In the genomic region with DNA sequence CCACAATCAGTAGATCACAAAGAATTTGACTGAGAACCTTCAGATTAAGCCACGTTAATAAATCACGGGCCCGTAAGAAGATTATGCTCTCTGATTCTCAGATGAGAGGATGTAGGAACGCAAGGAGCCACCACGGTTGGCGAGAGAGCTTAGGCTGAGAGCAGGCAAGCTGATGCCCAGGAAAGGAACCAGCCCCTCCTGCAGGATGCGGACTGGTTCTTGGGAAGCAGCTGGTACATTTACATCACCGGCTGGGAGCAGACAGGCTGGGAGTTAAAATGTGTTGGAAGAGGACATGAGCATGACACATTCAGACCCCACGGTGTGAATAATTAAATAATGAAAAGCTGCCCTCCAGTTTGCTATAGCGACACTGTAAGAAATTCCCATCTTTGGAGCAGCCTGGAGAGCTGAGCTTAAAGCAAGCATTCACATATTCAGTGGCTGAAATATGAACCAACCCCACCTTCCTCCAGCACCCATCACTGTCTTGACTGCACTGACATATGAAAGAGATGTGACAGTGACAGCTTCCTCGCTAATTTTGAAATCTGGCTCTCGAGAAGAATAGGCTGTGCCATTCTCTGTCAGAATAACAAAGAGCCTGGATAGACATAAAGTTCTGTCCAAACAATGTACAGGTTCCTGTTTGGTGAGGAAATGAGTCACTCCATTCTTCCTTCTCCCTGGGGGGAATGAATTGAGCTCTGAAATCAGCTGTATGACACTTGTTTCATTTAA, we compare ENCODE assay signal across 7 cellular contexts. TPM values are rescaled to one million over a fixed set of nuclear protein-coding genes. Genes with fewer than 3 reads are reported as not detected.
DNase-seq lines count a peak whose midpoint lies in the region; ATAC-seq and TF ChIP-seq lines count a peak whose summit lies in the region.

No MANE protein-coding gene starts in this region.

- peaks cover 8% of the 10 kb centered on the region for H3K4me1 Mint-ChIP-seq in nephron progenitor cell

- H3K9me3 Mint-ChIP-seq in nephron progenitor cell: no peaks in the 10 kb centered on the region

- no peaks in the 10 kb centered on the region for H3K9me3 ChIP-seq in RWPE2 (ENCODE audit: severe bottlenecking)

- no peaks in the 10 kb centered on the region for H3K27me3 Mint-ChIP-seq in nephron progenitor cell (ENCODE audit: low read depth, poor library complexity)

- ATAC-seq in RWPE2 (ENCODE audit: low read depth): peak; percentile 88

- no peak overlapping the region for H3K4me3 ChIP-seq in RWPE2 (ENCODE audit: severe bottlenecking)

- no peaks in the 10 kb centered on the region for H3K27me3 ChIP-seq in RWPE2 (ENCODE audit: insufficient read depth, poor library complexity, severe bottlenecking)

- H3K4me1 ChIP-seq in RWPE2 (ENCODE audit: insufficient read depth, poor library complexity, severe bottlenecking): peaks cover 36% of the 10 kb centered on the region

- peak overlapping the region; percentile 58 for H3K27ac ChIP-seq in RWPE2 (ENCODE audit: poor library complexity, severe bottlenecking)

- peak; percentile 19 for DNase-seq in HT-29 (ENCODE audit: low spot score)
- no peak for DNase-seq in RWPE2 (ENCODE audit: low spot score)
- DNase-seq in fibroblast of peridontal ligament (ENCODE audit: extremely low read depth): peak; percentile 25
- DNase-seq in renal cortical epithelial cell (ENCODE audit: low read depth): peak; percentile 68
- DNase-seq in NCI-H2171 treated with DMSO at 0.1 percent for 48 hours (lab: John Stamatoyannopoulos, UW): no peak
- DNase-seq in nephron progenitor cell: no peak
- DNase-seq in activated CD4-positive, CD25-positive, alpha-beta regulatory T cell treated with anti-CD3 and anti-CD28 coated beads, Interleukin-2, amount 50 U/mL, for 72 hours: no peak

- no peaks in the 10 kb centered on the region for H3K36me3 ChIP-seq in RWPE2 (ENCODE audit: low read depth)

- H3K4me3 Mint-ChIP-seq in nephron progenitor cell: no peak overlapping the region

- H3K27ac Mint-ChIP-seq in nephron progenitor cell: no peak overlapping the region

- TF ChIP-seq CTCF in RWPE2 (IDR thresholded peaks at IDR 0.05; ENCODE audit: poor library complexity, severe bottlenecking) (no peak), nephron progenitor cell (IDR thresholded peaks at IDR 0.05) (no peak)

- no peaks in the 10 kb centered on the region for H3K36me3 Mint-ChIP-seq in nephron progenitor cell (ENCODE audit: low read depth)

RNA-seq across cellular contexts. Expression of gene LNX1, which starts 33.1 kb away (rescaled TPM):
- 9.4 and 10.1 TPM in 2 replicates for total RNA-seq in HT-29 (2014; rRNA removed; shearing (Covaris generic))
- 1.7 and 6.4 TPM in 2 replicates for total RNA-seq in renal cortical epithelial cell

Comparison
In these comparisons a context has a peak if more than half of its experiments do, and no peak if none do; other contexts are left out.
1. DNase-seq: peak in HT-29 (single experiment), fibroblast of peridontal ligament (single experiment) and renal cortical epithelial cell (single experiment); none in RWPE2 (single experiment), NCI-H2171 treated with DMSO at 0.1 percent for 48 hours (single experiment), nephron progenitor cell (single experiment) and activated CD4-positive, CD25-positive, alpha-beta regulatory T cell treated with anti-CD3 and anti-CD28 coated beads, Interleukin-2, amount 50 U/mL, for 72 hours (single experiment).